9 cellular contexts compared by ENCODE assay signal in the genomic region with DNA sequence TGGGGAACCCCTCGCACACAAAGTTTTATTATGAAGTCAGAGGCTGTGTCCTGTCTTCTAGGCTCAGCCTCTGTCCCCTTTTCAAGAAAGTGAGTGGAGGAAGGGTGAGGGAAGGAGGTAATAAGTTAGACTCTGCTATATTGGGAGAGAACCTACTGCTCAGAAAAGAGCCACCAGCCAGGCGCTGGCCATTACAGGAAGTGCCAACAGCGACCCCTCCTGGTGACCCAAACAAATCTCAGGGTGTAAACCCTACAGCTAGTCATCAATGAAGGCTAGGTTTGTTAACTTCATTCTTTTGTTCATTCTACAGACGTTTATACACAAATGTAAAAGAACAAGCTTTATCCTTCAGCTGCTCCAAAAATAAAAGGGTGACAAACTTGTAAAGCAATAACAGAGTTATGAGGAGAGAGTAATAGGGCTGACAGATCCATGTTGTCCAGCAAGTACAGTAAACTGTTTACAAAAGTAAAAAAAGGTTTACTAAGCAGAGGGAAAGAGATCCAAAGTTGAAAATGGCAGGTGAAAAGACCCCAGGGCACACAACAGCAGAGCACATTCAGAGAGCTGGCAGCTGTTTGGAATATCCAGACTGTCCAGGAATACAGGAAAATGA.
A peak's percentile ranks its signal among the peaks of the same experiment; 100 is the strongest.
DNase-seq lines count a peak whose midpoint lies in the region; ATAC-seq and TF ChIP-seq lines count a peak whose summit lies in the region.
"Had no signal": no experiment of that assay in that cellular context is flagged by ENCODE, and none has a peak within 500 bp of the region (broad histone marks: within the 10 kb centered on the region; RNA-seq: fewer than 3 reads in every experiment).

No MANE protein-coding gene starts in this region.

- DNase-seq in NCI-H1417 (lab: John Stamatoyannopoulos, UW) (peak in 2 of 3 experiments; percentile 2 to 25), NCI-H1417 treated with DMSO at 0.1 percent for 48 hours (lab: John Stamatoyannopoulos, UW) (no peak), RPMI7951 (ENCODE audit: low read depth) (peak; percentile 14), erythroblast (lab: John Stamatoyannopoulos, UW) (peak; percentile 46 to 66), retinal pigment epithelial cell (ENCODE audit: low read depth) (no peak), NCI-H446 treated with DMSO at 0.1 percent for 48 hours (lab: John Stamatoyannopoulos, UW) (no peak)

- ATAC-seq in HG03159 (IDR thresholded peaks at IDR 0.05; ENCODE audit: unreplicated experiment), result peak; percentile 72
- ATAC-seq in GM21786 (IDR thresholded peaks at IDR 0.05; ENCODE audit: unreplicated experiment), result no peak

- no peak overlapping the region for H3K4me3 ChIP-seq in retinal pigment epithelial cell (ENCODE audit: low read length)
- H3K4me3 ChIP-seq: BLaER1 treated with 17β-estradiol and CSF1 and Interleukin-3, amounts not matched to agents 10 nM and 100 nM had no signal

- peak; percentile 73 for TF ChIP-seq CTCF in retinal pigment epithelial cell (conservative IDR thresholded peaks at IDR 0.05; ENCODE audit: low read depth, low read length)

- TF ChIP-seq POLR2A in erythroblast (IDR thresholded peaks at IDR 0.05; ENCODE audit: low read length), result no peak

Comparison
In these comparisons a context has a peak if more than half of its experiments do, and no peak if none do; other contexts are left out.
1. DNase-seq: peak in NCI-H1417 (2 of 3), RPMI7951 (single experiment) and erythroblast (2 of 2); none in NCI-H1417 treated with DMSO at 0.1 percent for 48 hours (single experiment), retinal pigment epithelial cell (single experiment) and NCI-H446 treated with DMSO at 0.1 percent for 48 hours (single experiment).